Comparison of ENCODE assay signal across 1 cellular context in genomic region chr14:60780558-60780957, GRCh38. TPM values are rescaled to one million over a fixed set of nuclear protein-coding genes. Genes with fewer than 3 reads are reported as not detected.
"Had no signal": no experiment of that assay in that cellular context is flagged by ENCODE, and none has a peak within 500 bp of the region (broad histone marks: within the 10 kb centered on the region; RNA-seq: fewer than 3 reads in every experiment).

No MANE protein-coding gene starts in this region.

RNA-seq across cellular contexts. Expression of gene SIX4, which starts 56.4 kb away (rescaled TPM):
- total RNA-seq: natural killer cell had no signal
